18 cellular contexts compared by ENCODE assay signal in genomic region chr5:149495673-149496072, GRCh38.
"Had no signal": no experiment of that assay in that cellular context is flagged by ENCODE, and none has a peak within 500 bp of the region (broad histone marks: within the 10 kb centered on the region; RNA-seq: fewer than 3 reads in every experiment).

No MANE protein-coding gene starts in this region.

- DNase-seq: activated CD4-positive, alpha-beta memory T cell treated with anti-CD3 and anti-CD28 coated beads, Interleukin-2, amount 10 ng/mL, durations not matched to agents 7 days and 5 days; activated CD4-positive, alpha-beta T cell treated with anti-CD3 and anti-CD28 coated beads for 36 hours; activated naive CD4-positive, alpha-beta T cell; activated T-cell treated with anti-CD3 and anti-CD28 coated beads, Interleukin-2, amount 50 U/mL, for 72 hours; adrenal gland; effector memory CD8-positive, alpha-beta T cell; hypothalamus; mucosa of descending colon; natural killer cell; occipital lobe; stimulated activated CD4-positive, alpha-beta T cell treated with anti-CD3 and anti-CD28 coated beads, Interleukin-15, amount 100 ng/mL, for 24 hours; stimulated activated CD4-positive, alpha-beta T cell treated with anti-CD3 and anti-CD28 coated beads, Interleukin-4, amount 100 ng/mL, for 24 hours; stimulated activated naive CD8-positive, alpha-beta T cell treated with anti-CD3 and anti-CD28 coated beads, Interleukin-15, amount 100 ng/mL, for 72 hours; T-cell; T1000; testis; uterus had no signal

- H3K27me3 Mint-ChIP-seq: activated CD4-positive, alpha-beta memory T cell treated with anti-CD3 and anti-CD28 coated beads, Interleukin-2, amount 10 ng/mL, durations not matched to agents 7 days and 5 days; activated CD4-positive, alpha-beta T cell treated with anti-CD3 and anti-CD28 coated beads for 36 hours; dendritic cell treated with granulocyte-macrophage colony-stimulating factor and Interleukin-4, amounts not matched to agents 40 ng/mL and 50 ng/mL, for 4 days; effector memory CD8-positive, alpha-beta T cell; stimulated activated naive CD8-positive, alpha-beta T cell treated with anti-CD3 and anti-CD28 coated beads, Interleukin-15, amount 100 ng/mL, for 72 hours; T-cell had no signal

- ATAC-seq: activated CD4-positive, alpha-beta T cell treated with anti-CD3 and anti-CD28 coated beads for 36 hours; activated T-cell treated with anti-CD3 and anti-CD28 coated beads, Interleukin-2, amount 50 U/mL, for 72 hours; effector memory CD8-positive, alpha-beta T cell; mucosa of descending colon; natural killer cell; stimulated activated naive CD8-positive, alpha-beta T cell treated with anti-CD3 and anti-CD28 coated beads, Interleukin-15, amount 100 ng/mL, for 72 hours; T-cell had no signal

- H3K27me3 ChIP-seq: adrenal gland, testis, uterus had no signal

- H3K36me3 ChIP-seq: uterus had no signal

- H3K27ac ChIP-seq: adrenal gland, testis had no signal

- H3K9me3 Mint-ChIP-seq: activated CD4-positive, alpha-beta memory T cell treated with anti-CD3 and anti-CD28 coated beads, Interleukin-2, amount 10 ng/mL, durations not matched to agents 7 days and 5 days; activated T-cell treated with anti-CD3 and anti-CD28 coated beads, Interleukin-2, amount 50 U/mL, for 72 hours; dendritic cell treated with granulocyte-macrophage colony-stimulating factor and Interleukin-4, amounts not matched to agents 40 ng/mL and 50 ng/mL, for 4 days; effector memory CD8-positive, alpha-beta T cell; natural killer cell; stimulated activated naive CD8-positive, alpha-beta T cell treated with anti-CD3 and anti-CD28 coated beads, Interleukin-15, amount 100 ng/mL, for 72 hours; T-cell had no signal

- H3K9me3 ChIP-seq: adrenal gland, mucosa of descending colon, testis, uterus had no signal

- H3K27ac Mint-ChIP-seq: activated CD4-positive, alpha-beta memory T cell treated with anti-CD3 and anti-CD28 coated beads, Interleukin-2, amount 10 ng/mL, durations not matched to agents 7 days and 5 days; activated CD4-positive, alpha-beta T cell treated with anti-CD3 and anti-CD28 coated beads for 36 hours; activated T-cell treated with anti-CD3 and anti-CD28 coated beads, Interleukin-2, amount 50 U/mL, for 72 hours; dendritic cell treated with granulocyte-macrophage colony-stimulating factor and Interleukin-4, amounts not matched to agents 40 ng/mL and 50 ng/mL, for 4 days; effector memory CD8-positive, alpha-beta T cell; T-cell had no signal

- H3K4me3 Mint-ChIP-seq: activated CD4-positive, alpha-beta memory T cell treated with anti-CD3 and anti-CD28 coated beads, Interleukin-2, amount 10 ng/mL, durations not matched to agents 7 days and 5 days; activated CD4-positive, alpha-beta T cell treated with anti-CD3 and anti-CD28 coated beads for 36 hours; activated T-cell treated with anti-CD3 and anti-CD28 coated beads, Interleukin-2, amount 50 U/mL, for 72 hours; dendritic cell treated with granulocyte-macrophage colony-stimulating factor and Interleukin-4, amounts not matched to agents 40 ng/mL and 50 ng/mL, for 4 days; effector memory CD8-positive, alpha-beta T cell; natural killer cell; stimulated activated naive CD8-positive, alpha-beta T cell treated with anti-CD3 and anti-CD28 coated beads, Interleukin-15, amount 100 ng/mL, for 72 hours; T-cell had no signal

- H3K4me3 ChIP-seq: adrenal gland, mucosa of descending colon, testis, uterus had no signal

- H3K4me1 Mint-ChIP-seq: activated CD4-positive, alpha-beta memory T cell treated with anti-CD3 and anti-CD28 coated beads, Interleukin-2, amount 10 ng/mL, durations not matched to agents 7 days and 5 days; activated CD4-positive, alpha-beta T cell treated with anti-CD3 and anti-CD28 coated beads for 36 hours; natural killer cell; stimulated activated naive CD8-positive, alpha-beta T cell treated with anti-CD3 and anti-CD28 coated beads, Interleukin-15, amount 100 ng/mL, for 72 hours; T-cell had no signal

- H3K4me1 ChIP-seq: uterus had no signal
